9 cellular contexts compared by ENCODE assay signal in the genomic region with DNA sequence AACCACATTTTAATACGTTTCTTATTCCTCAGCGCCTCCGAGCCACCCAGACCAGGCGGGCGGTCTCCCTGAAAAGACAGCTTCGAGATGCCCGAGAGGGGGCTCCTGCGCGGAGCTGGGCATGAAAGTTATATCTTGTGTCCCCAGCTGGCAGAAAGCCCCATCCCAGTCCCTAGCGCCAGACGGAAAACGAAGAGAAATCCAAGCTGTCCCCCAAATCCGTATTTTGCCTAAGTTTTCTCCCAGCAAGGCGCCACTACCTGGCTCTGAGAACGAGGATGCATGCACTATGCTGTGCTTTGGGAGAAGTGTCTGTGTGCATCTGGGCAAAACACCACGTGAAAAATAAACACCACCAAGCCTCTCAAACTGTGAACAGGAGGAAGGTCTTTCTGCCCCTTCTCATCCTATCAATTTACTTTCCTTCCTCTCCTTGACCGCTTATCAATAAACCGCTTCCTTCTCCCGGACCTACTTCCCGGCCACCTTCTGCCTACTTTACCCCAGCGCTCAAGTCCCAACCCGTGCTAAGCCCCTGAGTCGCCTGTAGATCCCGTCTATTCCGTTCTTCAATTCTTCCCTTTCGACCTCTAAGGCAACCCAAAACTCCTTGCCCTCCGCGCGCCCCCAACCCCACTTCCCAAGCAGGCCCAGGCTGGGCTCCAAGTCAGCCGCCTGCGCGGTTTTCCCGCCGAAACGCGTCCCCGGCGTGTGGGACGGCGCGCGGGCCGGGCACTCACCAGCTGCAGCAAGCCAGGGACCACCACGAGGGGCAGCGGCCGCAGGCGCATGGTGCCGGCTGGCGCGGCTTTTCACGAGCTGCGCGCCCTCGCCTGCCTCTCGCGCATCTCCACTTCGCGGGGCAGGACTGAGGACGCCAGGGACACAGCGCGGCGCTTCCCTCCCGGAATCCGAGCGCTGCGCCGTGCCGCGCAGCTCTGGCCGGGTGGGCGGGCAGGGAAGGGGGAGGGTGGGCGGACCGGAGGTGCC. TPM values are rescaled to one million over a fixed set of nuclear protein-coding genes. Genes with fewer than 3 reads are reported as not detected.
A peak's percentile ranks its signal among the peaks of the same experiment; 100 is the strongest.
DNase-seq lines count a peak whose midpoint lies in the region; ATAC-seq, FAIRE-seq and TF ChIP-seq lines count a peak whose summit lies in the region.
"Had no signal": no experiment of that assay in that cellular context is flagged by ENCODE, and none has a peak within 500 bp of the region (broad histone marks: within the 10 kb centered on the region; RNA-seq: fewer than 3 reads in every experiment).

NXPH2 (minus strand) TSS at position 940 of the 990 bp plus-strand sequence; CDS start at position 791, 149 bp downstream.

- no peak within 1 kb of the TSS for H3K27ac Mint-ChIP-seq in CD4-positive, alpha-beta memory T cell
- no peak within 1 kb of the TSS for H3K27ac Mint-ChIP-seq in activated T-helper 1 cell treated with anti-CD3 and anti-CD28 coated beads, Interleukin-12 subunit alpha, Interleukin-12 subunit beta, Interleukin-2, Interleukin-4 antibody, amounts not matched to agents 30 ng/mL and 10 ng/mL and 1 ng/mL, durations not matched to agents 14 hours and 24 hours and 36 hours

- peaks cover 0 to 3% (median 1%) of the 10 kb centered on the region in 4 donors for H3K4me1 Mint-ChIP-seq in CD4-positive, alpha-beta memory T cell
- H3K4me1 Mint-ChIP-seq in activated T-helper 1 cell treated with anti-CD3 and anti-CD28 coated beads, Interleukin-12 subunit alpha, Interleukin-12 subunit beta, Interleukin-2, Interleukin-4 antibody, amounts not matched to agents 30 ng/mL and 10 ng/mL and 1 ng/mL, durations not matched to agents 14 hours and 24 hours and 36 hours (ENCODE audit: low read depth) = no peaks in the 10 kb centered on the region

- H3K27me3 ChIP-seq in BE2C = peaks cover 54% of the 10 kb centered on the region
- peaks cover 7% of the 10 kb centered on the region for H3K27me3 ChIP-seq in CD4-positive, alpha-beta memory T cell (ENCODE audit: insufficient read depth, low read length)

- H3K4me3 ChIP-seq in BE2C (ENCODE audit: low read depth, low read length) = peak within 1 kb of the TSS; percentile 46
- no peak within 1 kb of the TSS for H3K4me3 ChIP-seq in CD4-positive, alpha-beta memory T cell (ENCODE audit: low read length in 2 of 2)

- no peaks in the 10 kb centered on the region for H3K4me1 ChIP-seq in BE2C
- no peaks in the 10 kb centered on the region for H3K4me1 ChIP-seq in CD4-positive, alpha-beta memory T cell (ENCODE audit: insufficient read depth, low read length)

- no peaks in the 10 kb centered on the region for H3K36me3 ChIP-seq in BE2C
- H3K36me3 ChIP-seq in CD4-positive, alpha-beta memory T cell (ENCODE audit: insufficient read depth, low read length) = no peaks in the 10 kb centered on the region

- peak; percentile 41 for ATAC-seq in omental fat pad (ENCODE audit: low FRiP score)
- no peak for ATAC-seq in GM21825 (IDR thresholded peaks at IDR 0.05; ENCODE audit: unreplicated experiment)

- POLR2A ChIA-PET in CD4-positive, alpha-beta memory T cell (lab: Charles Lee; ENCODE audit: partially characterized antibody) = no interaction called here

- no peak within 1 kb of the TSS for H3K27ac ChIP-seq in CD4-positive, alpha-beta memory T cell (ENCODE audit: low read depth, low read length)

- intact Hi-C loops in CD4-positive, alpha-beta memory T cell (cut with micrococcal nuclease) = no loop called here
- intact Hi-C loops in activated T-helper 1 cell treated with anti-CD3 and anti-CD28 coated beads, Interleukin-12 subunit alpha, Interleukin-12 subunit beta, Interleukin-2, Interleukin-4 antibody, amounts not matched to agents 30 ng/mL and 10 ng/mL and 1 ng/mL, durations not matched to agents 14 hours and 24 hours and 36 hours (cut with micrococcal nuclease) = no loop called here

- peaks cover 18 to 33% of the 10 kb centered on the region in 2 donors for H3K27me3 Mint-ChIP-seq in CD4-positive, alpha-beta memory T cell
- H3K27me3 Mint-ChIP-seq in activated T-helper 1 cell treated with anti-CD3 and anti-CD28 coated beads, Interleukin-12 subunit alpha, Interleukin-12 subunit beta, Interleukin-2, Interleukin-4 antibody, amounts not matched to agents 30 ng/mL and 10 ng/mL and 1 ng/mL, durations not matched to agents 14 hours and 24 hours and 36 hours (ENCODE audit: insufficient read depth) = peaks cover 40% of the 10 kb centered on the region

- H3K36me3 Mint-ChIP-seq in CD4-positive, alpha-beta memory T cell = no peaks in the 10 kb centered on the region
- peaks cover 1% of the 10 kb centered on the region for H3K36me3 Mint-ChIP-seq in activated T-helper 1 cell treated with anti-CD3 and anti-CD28 coated beads, Interleukin-12 subunit alpha, Interleukin-12 subunit beta, Interleukin-2, Interleukin-4 antibody, amounts not matched to agents 30 ng/mL and 10 ng/mL and 1 ng/mL, durations not matched to agents 14 hours and 24 hours and 36 hours (ENCODE audit: low read depth)

- no peak for FAIRE-seq in frontal cortex (lab: Jason Lieb, UNC)

- TF ChIP-seq CTCF in BE2C (IDR thresholded peaks at IDR 0.05; ENCODE audit: low read depth, low read length) (no peak), omental fat pad (IDR thresholded peaks at IDR 0.05) (no peak)

- H3K9me3 ChIP-seq in BE2C = no peaks in the 10 kb centered on the region
- no peaks in the 10 kb centered on the region for H3K9me3 ChIP-seq in CD4-positive, alpha-beta memory T cell (ENCODE audit: control insufficient read depth in 1 of 2, low read length in 2 of 2)

- peak; percentile 42 for DNase-seq in BE2C
- peak; percentile 73 for DNase-seq in NCI-H2227 treated with DMSO at 0.1 percent for 48 hours (lab: John Stamatoyannopoulos, UW)
- peak in 1 of 2 donors; percentile 18 for DNase-seq in frontal cortex (ENCODE audit: low spot score in 2 of 2)
- DNase-seq in omental fat pad (ENCODE audit: low spot score) = no peak
- DNase-seq in COLO829 (ENCODE audit: low spot score) = no peak
- DNase-seq in CD4-positive, alpha-beta memory T cell = no peak
- no peak for DNase-seq in activated T-helper 1 cell treated with anti-CD3 and anti-CD28 coated beads, Interleukin-12 subunit alpha, Interleukin-12 subunit beta, Interleukin-2, Interleukin-4 antibody, amounts not matched to agents 30 ng/mL and 10 ng/mL and 1 ng/mL, durations not matched to agents 14 hours and 24 hours and 36 hours (ENCODE audit: low spot score)

- H3K4me3 Mint-ChIP-seq in CD4-positive, alpha-beta memory T cell = no peak within 1 kb of the TSS
- no peak within 1 kb of the TSS for H3K4me3 Mint-ChIP-seq in activated T-helper 1 cell treated with anti-CD3 and anti-CD28 coated beads, Interleukin-12 subunit alpha, Interleukin-12 subunit beta, Interleukin-2, Interleukin-4 antibody, amounts not matched to agents 30 ng/mL and 10 ng/mL and 1 ng/mL, durations not matched to agents 14 hours and 24 hours and 36 hours

- peaks cover 0 to 2% (median 0%) of the 10 kb centered on the region in 8 donors for H3K9me3 Mint-ChIP-seq in CD4-positive, alpha-beta memory T cell
- H3K9me3 Mint-ChIP-seq in activated T-helper 1 cell treated with anti-CD3 and anti-CD28 coated beads, Interleukin-12 subunit alpha, Interleukin-12 subunit beta, Interleukin-2, Interleukin-4 antibody, amounts not matched to agents 30 ng/mL and 10 ng/mL and 1 ng/mL, durations not matched to agents 14 hours and 24 hours and 36 hours = no peaks in the 10 kb centered on the region

- CTCF ChIA-PET in CD4-positive, alpha-beta memory T cell (lab: Charles Lee; ENCODE audit: partially characterized antibody) = no interaction called here

RNA-seq across cellular contexts. Expression of gene NXPH2, which starts in this region (rescaled TPM):
- not detected for polyA plus RNA-seq in BE2C (2012; ENCODE audit: insufficient read depth, insufficient read length, low read depth)
- 25.7 TPM for total RNA-seq in frontal cortex
- total RNA-seq in omental fat pad = 1 to 10 TPM in 1 of 4 donors, under 1 TPM in 1, not detected in 2; 0.37 to 2.1 TPM
- total RNA-seq in CD4-positive, alpha-beta memory T cell = not detected
- polyA plus RNA-seq in CD4-positive, alpha-beta memory T cell = not detected
- total RNA-seq in activated T-helper 1 cell treated with anti-CD3 and anti-CD28 coated beads, Interleukin-12 subunit alpha, Interleukin-12 subunit beta, Interleukin-2, Interleukin-4 antibody, amounts not matched to agents 30 ng/mL and 10 ng/mL and 1 ng/mL, durations not matched to agents 14 hours and 24 hours and 36 hours = not detected in 2 replicates
- total RNA-seq: G401 had no signal

Comparison
In these comparisons a context has a peak if more than half of its experiments do, and no peak if none do; other contexts are left out.
1. DNase-seq: peak in BE2C (single experiment) and NCI-H2227 treated with DMSO at 0.1 percent for 48 hours (single experiment); none in omental fat pad (single experiment), COLO829 (single experiment), CD4-positive, alpha-beta memory T cell (0 of 5) and activated T-helper 1 cell treated with anti-CD3 and anti-CD28 coated beads, Interleukin-12 subunit alpha, Interleukin-12 subunit beta, Interleukin-2, Interleukin-4 antibody, amounts not matched to agents 30 ng/mL and 10 ng/mL and 1 ng/mL, durations not matched to agents 14 hours and 24 hours and 36 hours (single experiment).